Comparison of ENCODE assay signal across 3 cellular contexts in the genomic region with DNA sequence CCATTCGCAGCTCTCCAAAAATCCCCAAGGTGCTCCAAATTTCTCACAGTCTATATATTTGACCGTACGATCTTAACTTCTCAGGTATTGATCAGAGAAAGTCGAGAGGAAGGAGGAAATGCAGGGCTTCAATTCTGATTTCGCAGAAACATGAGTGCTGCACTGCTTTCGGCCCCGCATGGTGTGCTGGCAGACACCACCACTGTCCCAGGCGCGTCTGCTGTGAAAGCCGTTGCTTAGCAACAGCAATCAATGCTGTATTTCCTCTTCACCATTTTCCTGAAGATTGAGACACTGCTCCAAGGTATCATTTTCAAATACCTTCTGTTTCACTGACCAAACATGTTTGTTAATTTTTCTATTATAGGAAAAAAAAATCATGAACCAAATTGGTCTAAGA.
TF ChIP-seq lines count a peak whose summit lies in the region.

No MANE protein-coding gene starts in this region.

TF ChIP-seq in SK-N-SH, 30 proteins besides CTCF, POLR2A, EP300 and RAD21:
- TF ChIP-seq SIN3A (IDR thresholded peaks at IDR 0.05; ENCODE audit: borderline replicate concordance, low read depth, low read length) (no peak), GABPA (IDR thresholded peaks at IDR 0.05; ENCODE audit: low read depth) (no peak), FOXJ3 (CRISPR knock-in tag; IDR thresholded peaks at IDR 0.05) (no peak), TEAD4 (IDR thresholded peaks at IDR 0.05; ENCODE audit: borderline replicate concordance, insufficient read depth) (no peak), NFIC (IDR thresholded peaks at IDR 0.05; ENCODE audit: borderline replicate concordance) (no peak), RXRA (IDR thresholded peaks at IDR 0.05; ENCODE audit: borderline replicate concordance, low read depth) (no peak), MEF2A (IDR thresholded peaks at IDR 0.05; ENCODE audit: borderline replicate concordance, low read depth) (no peak), YY1 (IDR thresholded peaks at IDR 0.05; ENCODE audit: low read depth) (no peak), MXI1 (IDR thresholded peaks at IDR 0.05; ENCODE audit: low read depth, low read length) (no peak), FOXM1 (IDR thresholded peaks at IDR 0.05; ENCODE audit: low read depth) (no peak)
- TF ChIP-seq, protein P1, sequence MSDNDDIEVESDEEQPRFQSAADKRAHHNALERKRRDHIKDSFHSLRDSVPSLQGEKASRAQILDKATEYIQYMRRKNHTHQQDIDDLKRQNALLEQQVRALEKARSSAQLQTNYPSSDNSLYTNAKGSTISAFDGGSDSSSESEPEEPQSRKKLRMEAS (IDR thresholded peaks at IDR 0.05; ENCODE audit: low read depth), result no peak

TF ChIP-seq in SK-N-SH treated with all-trans-retinoic acid at 6 μM for 48 hours, 23 proteins besides CTCF, POLR2A, EP300 and RAD21:
- TF ChIP-seq, protein P2, sequence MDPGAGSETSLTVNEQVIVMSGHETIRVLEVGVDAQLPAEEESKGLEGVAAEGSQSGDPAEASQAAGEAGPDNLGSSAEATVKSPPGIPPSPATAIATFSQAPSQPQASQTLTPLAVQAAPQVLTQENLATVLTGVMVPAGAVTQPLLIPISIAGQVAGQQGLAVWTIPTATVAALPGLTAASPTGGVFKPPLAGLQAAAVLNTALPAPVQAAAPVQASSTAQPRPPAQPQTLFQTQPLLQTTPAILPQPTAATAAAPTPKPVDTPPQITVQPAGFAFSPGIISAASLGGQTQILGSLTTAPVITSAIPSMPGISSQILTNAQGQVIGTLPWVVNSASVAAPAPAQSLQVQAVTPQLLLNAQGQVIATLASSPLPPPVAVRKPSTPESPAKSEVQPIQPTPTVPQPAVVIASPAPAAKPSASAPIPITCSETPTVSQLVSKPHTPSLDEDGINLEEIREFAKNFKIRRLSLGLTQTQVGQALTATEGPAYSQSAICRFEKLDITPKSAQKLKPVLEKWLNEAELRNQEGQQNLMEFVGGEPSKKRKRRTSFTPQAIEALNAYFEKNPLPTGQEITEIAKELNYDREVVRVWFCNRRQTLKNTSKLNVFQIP (CRISPR knock-in tag; IDR thresholded peaks at IDR 0.05; ENCODE audit: borderline replicate concordance, low read depth), result no peak
- TF ChIP-seq ISL1 (CRISPR knock-in tag; IDR thresholded peaks at IDR 0.05) (no peak), PPARA (CRISPR knock-in tag; IDR thresholded peaks at IDR 0.05; ENCODE audit: borderline replicate concordance) (no peak), ARNTL (CRISPR knock-in tag; IDR thresholded peaks at IDR 0.05; ENCODE audit: borderline replicate concordance, low read depth) (no peak), ZNF70 (CRISPR knock-in tag; IDR thresholded peaks at IDR 0.05) (no peak), TCF4 (CRISPR knock-in tag; IDR thresholded peaks at IDR 0.05; ENCODE audit: borderline replicate concordance) (no peak), CSDC2 (CRISPR knock-in tag; IDR thresholded peaks at IDR 0.05) (no peak), RARB (CRISPR knock-in tag; IDR thresholded peaks at IDR 0.05) (no peak)
- TF ChIP-seq, protein P3, sequence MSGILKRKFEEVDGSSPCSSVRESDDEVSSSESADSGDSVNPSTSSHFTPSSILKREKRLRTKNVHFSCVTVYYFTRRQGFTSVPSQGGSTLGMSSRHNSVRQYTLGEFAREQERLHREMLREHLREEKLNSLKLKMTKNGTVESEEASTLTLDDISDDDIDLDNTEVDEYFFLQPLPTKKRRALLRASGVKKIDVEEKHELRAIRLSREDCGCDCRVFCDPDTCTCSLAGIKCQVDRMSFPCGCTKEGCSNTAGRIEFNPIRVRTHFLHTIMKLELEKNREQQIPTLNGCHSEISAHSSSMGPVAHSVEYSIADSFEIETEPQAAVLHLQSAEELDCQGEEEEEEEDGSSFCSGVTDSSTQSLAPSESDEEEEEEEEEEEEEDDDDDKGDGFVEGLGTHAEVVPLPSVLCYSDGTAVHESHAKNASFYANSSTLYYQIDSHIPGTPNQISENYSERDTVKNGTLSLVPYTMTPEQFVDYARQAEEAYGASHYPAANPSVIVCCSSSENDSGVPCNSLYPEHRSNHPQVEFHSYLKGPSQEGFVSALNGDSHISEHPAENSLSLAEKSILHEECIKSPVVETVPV (CRISPR knock-in tag; IDR thresholded peaks at IDR 0.05), result no peak
TF ChIP-seq in SK-N-SH treated with all-trans-retinoic acid at 6 μM for 48 hours: peak in this region for 0.

TF ChIP-seq in H1, 55 proteins besides CTCF, POLR2A, EP300 and RAD21:
- no peak for TF ChIP-seq KDM1A (IDR thresholded peaks at IDR 0.05; ENCODE audit: borderline replicate concordance, low read length)
- TF ChIP-seq SP2 (IDR thresholded peaks at IDR 0.05; ENCODE audit: low read length), result no peak
- no peak for TF ChIP-seq CREB1 (IDR thresholded peaks at IDR 0.05)
- TF ChIP-seq SIRT6 (IDR thresholded peaks at IDR 0.05; ENCODE audit: low read length), result no peak
- no peak for TF ChIP-seq PHF8 (conservative IDR thresholded peaks at IDR 0.05; ENCODE audit: low read depth, low read length)
- no peak for TF ChIP-seq POLR2AphosphoS5 (IDR thresholded peaks at IDR 0.05; ENCODE audit: low read depth, low read length)
